Comparison of ENCODE assay signal across 26 cellular contexts in the genomic region with DNA sequence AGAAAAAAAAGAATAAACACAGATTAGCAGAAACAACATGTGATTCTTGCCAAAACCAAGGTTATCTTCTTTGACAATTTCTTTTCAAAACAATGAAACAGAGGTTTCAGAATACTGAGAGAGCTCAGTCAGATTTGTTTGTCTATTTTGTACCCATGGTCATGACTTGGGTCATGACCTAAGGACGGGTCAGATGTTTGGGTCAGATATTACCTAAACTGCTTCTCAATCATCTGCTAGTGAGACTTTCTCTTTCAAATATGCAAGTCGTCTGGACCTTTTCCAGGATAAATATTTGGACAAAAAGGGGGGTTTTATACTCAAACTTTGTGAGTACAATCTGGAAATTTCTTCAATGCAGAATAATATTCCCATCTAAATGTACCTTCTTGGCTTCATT.
"Had no signal": no experiment of that assay in that cellular context is flagged by ENCODE, and none has a peak within 500 bp of the region (broad histone marks: within the 10 kb centered on the region; RNA-seq: fewer than 3 reads in every experiment).

No MANE protein-coding gene starts in this region.

- DNase-seq: stimulated activated CD4-positive, alpha-beta T cell treated with anti-CD3 and anti-CD28 coated beads, Interleukin-2, amount 100 ng/mL, for 48 hours; stimulated activated CD4-positive, alpha-beta T cell treated with anti-CD3 and anti-CD28 coated beads, Interleukin-4, amount 100 ng/mL, for 1 hour; stimulated activated CD4-positive, alpha-beta T cell treated with anti-CD3 and anti-CD28 coated beads, Interleukin-4, amount 100 ng/mL, for 24 hours; stimulated activated CD4-positive, alpha-beta T cell treated with anti-CD3 and anti-CD28 coated beads, Interleukin-4, amount 100 ng/mL, for 4 hours; stimulated activated CD8-positive, alpha-beta memory T cell treated with anti-CD3 and anti-CD28 coated beads, Interleukin-4, amount 100 ng/mL, for 48 hours; stimulated activated naive B cell treated with anti-CD40 and anti-IgM and Interleukin-4, amounts not matched to agents 10 μg/mL and 1 μg/mL and 100 μg/mL, for 72 hours; stimulated activated naive CD4-positive, alpha-beta T cell; stimulated activated naive CD4-positive, alpha-beta T cell treated with Interleukin-2 at 50 U/mL for 16 hours; stimulated activated naive CD8-positive, alpha-beta T cell treated with anti-CD3 and anti-CD28 coated beads, Interleukin-15, amount 100 ng/mL, for 72 hours; stimulated activated naive CD8-positive, alpha-beta T cell treated with anti-CD3 and anti-CD28 coated beads, Interleukin-15, Interleukin-2, amounts not matched to agents 100 U/mL and 50 U/mL, for 24 hours; stomach; substantia nigra; testis; thyroid gland; tibial artery; transverse colon; upper lobe of left lung; upper lobe of right lung; uterus had no signal

- H3K4me1 ChIP-seq: stomach, suprapubic skin, testis, thyroid gland, tibial artery, tibial nerve, transverse colon, upper lobe of left lung, upper lobe of right lung, uterus, vagina had no signal

- H3K27ac ChIP-seq: stomach, suprapubic skin, testis, thoracic aorta, thyroid gland, tibial artery, tibial nerve, transverse colon, upper lobe of left lung, upper lobe of right lung, uterus, vagina had no signal

- H3K36me3 ChIP-seq: stomach, suprapubic skin, thoracic aorta, thyroid gland, tibial artery, tibial nerve, transverse colon, upper lobe of left lung, upper lobe of right lung, uterus, vagina had no signal

- H3K4me3 ChIP-seq: stomach, suprapubic skin, testis, thoracic aorta, thyroid gland, tibial artery, tibial nerve, transverse colon, upper lobe of left lung, upper lobe of right lung, uterus, vagina had no signal

- H3K9me3 ChIP-seq: stomach, suprapubic skin, testis, thoracic aorta, thyroid gland, transverse colon, upper lobe of right lung, uterus, vagina had no signal

- H3K27me3 ChIP-seq: stomach, suprapubic skin, testis, thyroid gland, tibial artery, tibial nerve, transverse colon, upper lobe of left lung, upper lobe of right lung, uterus, vagina had no signal

- ATAC-seq: stimulated activated effector memory CD8-positive, alpha-beta T cell treated with anti-CD3 and anti-CD28 coated beads, Interleukin-12 subunit alpha, Interleukin-12 subunit beta, amount 100 ng/mL, for 72 hours; stimulated activated memory B cell treated with anti-CD40 and anti-IgM and Interleukin-4, amounts not matched to agents 10 μg/mL and 1 μg/mL and 100 μg/mL, for 72 hours; stimulated activated naive B cell treated with anti-CD40 and anti-IgM and Interleukin-4, amounts not matched to agents 10 μg/mL and 1 μg/mL and 100 μg/mL, for 72 hours; stimulated activated naive CD8-positive, alpha-beta T cell treated with anti-CD3 and anti-CD28 coated beads, Interleukin-15, amount 100 ng/mL, for 72 hours; stimulated activated naive CD8-positive, alpha-beta T cell treated with anti-CD3 and anti-CD28 coated beads, Interleukin-15, Interleukin-2, amounts not matched to agents 100 U/mL and 50 U/mL, for 24 hours; upper lobe of right lung had no signal

- FAIRE-seq: urothelium cell line had no signal
